9 cellular contexts compared by ENCODE assay signal in genomic region chr4:41661447-41662076, GRCh38.
A peak's percentile ranks its signal among the peaks of the same experiment; 100 is the strongest.
DNase-seq lines count a peak whose midpoint lies in the region; ATAC-seq and TF ChIP-seq lines count a peak whose summit lies in the region.
"Had no signal": no experiment of that assay in that cellular context is flagged by ENCODE, and none has a peak within 500 bp of the region (broad histone marks: within the 10 kb centered on the region; RNA-seq: fewer than 3 reads in every experiment).

No MANE protein-coding gene starts in this region.

- H3K9me3 ChIP-seq in neural progenitor cell (ENCODE audit: low read depth), result no peaks in the 10 kb centered on the region
- H3K9me3 ChIP-seq: BLaER1 had no signal

- no peaks in the 10 kb centered on the region for H3K79me2 ChIP-seq in neural progenitor cell (ENCODE audit: low read depth)

- H3K27me3 Mint-ChIP-seq in HFFc6 (ENCODE audit: insufficient read depth) (peaks cover 7% of the 10 kb centered on the region; the same call in 1 of the 2 replicates), neural progenitor cell (ENCODE audit: insufficient read depth, low read depth) (peaks cover 4% of the 10 kb centered on the region)
- no peaks in the 10 kb centered on the region for H3K27me3 Mint-ChIP-seq in activated CD4-positive, alpha-beta memory T cell treated with anti-CD3 and anti-CD28 coated beads, Interleukin-2, amount 10 ng/mL, durations not matched to agents 7 days and 5 days

- H4K20me1 ChIP-seq in neural progenitor cell (ENCODE audit: low read depth), result no peaks in the 10 kb centered on the region
- H4K20me1 ChIP-seq: BLaER1 had no signal

- DNase-seq in DMS79 treated with DMSO at 0.1 percent for 48 hours (lab: John Stamatoyannopoulos, UW) (peak; percentile 24), DMS79 (lab: John Stamatoyannopoulos, UW) (no peak), HFFc6 (peak; percentile 48), NCI-H345 (lab: John Stamatoyannopoulos, UW) (peak; percentile 29), fibroblast of mammary gland (ENCODE audit: low read depth) (peak; percentile 48), neural progenitor cell (ENCODE audit: low spot score) (peak; percentile 58)
- DNase-seq in activated CD4-positive, alpha-beta memory T cell treated with anti-CD3 and anti-CD28 coated beads, Interleukin-2, amount 10 ng/mL, durations not matched to agents 7 days and 5 days, result peak; percentile 41

- no peaks in the 10 kb centered on the region for H3K27me3 ChIP-seq in neural progenitor cell
- H3K27me3 ChIP-seq: BLaER1 had no signal

- H2AFZ ChIP-seq in neural progenitor cell (replicated peaks), result no peak overlapping the region

- no peak overlapping the region for H3K27ac ChIP-seq in neural progenitor cell
- H3K27ac ChIP-seq: BLaER1 had no signal

- POLR2A ChIA-PET in activated CD4-positive, alpha-beta memory T cell treated with anti-CD3 and anti-CD28 coated beads, Interleukin-2, amount 10 ng/mL, durations not matched to agents 7 days and 5 days (lab: Charles Lee), result no interaction called here

- H3K9me3 Mint-ChIP-seq in HFFc6 (no peaks in the 10 kb centered on the region), neural progenitor cell (no peaks in the 10 kb centered on the region)
- H3K9me3 Mint-ChIP-seq in activated CD4-positive, alpha-beta memory T cell treated with anti-CD3 and anti-CD28 coated beads, Interleukin-2, amount 10 ng/mL, durations not matched to agents 7 days and 5 days, result no peaks in the 10 kb centered on the region

- CTCF ChIA-PET in activated CD4-positive, alpha-beta memory T cell treated with anti-CD3 and anti-CD28 coated beads, Interleukin-2, amount 10 ng/mL, durations not matched to agents 7 days and 5 days (lab: Charles Lee), result interaction anchor here (0.7 to 4.1 kb wide), 7 partner anchors 10 to 685 kb away, joined by 3 to 57 read pairs (median 4); no protein-coding TSS in a partner anchor

- no peak overlapping the region for H3K4me3 Mint-ChIP-seq in HFFc6
- no peak overlapping the region for H3K4me3 Mint-ChIP-seq in activated CD4-positive, alpha-beta memory T cell treated with anti-CD3 and anti-CD28 coated beads, Interleukin-2, amount 10 ng/mL, durations not matched to agents 7 days and 5 days
- no peak overlapping the region for H3K4me3 Mint-ChIP-seq in neural progenitor cell

- no peaks in the 10 kb centered on the region for H3F3A ChIP-seq in neural progenitor cell (ENCODE audit: low read depth)

- no peaks in the 10 kb centered on the region; the same call in 1 of the 2 replicates for H3K36me3 Mint-ChIP-seq in HFFc6 (ENCODE audit: low read depth)
- no peaks in the 10 kb centered on the region for H3K36me3 Mint-ChIP-seq in activated CD4-positive, alpha-beta memory T cell treated with anti-CD3 and anti-CD28 coated beads, Interleukin-2, amount 10 ng/mL, durations not matched to agents 7 days and 5 days (ENCODE audit: low read depth)
- no peaks in the 10 kb centered on the region for H3K36me3 Mint-ChIP-seq in neural progenitor cell

- H3K27ac Mint-ChIP-seq in HFFc6 (no peak overlapping the region), neural progenitor cell (no peak overlapping the region)
- no peak overlapping the region for H3K27ac Mint-ChIP-seq in activated CD4-positive, alpha-beta memory T cell treated with anti-CD3 and anti-CD28 coated beads, Interleukin-2, amount 10 ng/mL, durations not matched to agents 7 days and 5 days

- no peak overlapping the region for H3K4me2 ChIP-seq in neural progenitor cell
- H3K4me2 ChIP-seq: BLaER1 had no signal

- H3K36me3 ChIP-seq in neural progenitor cell, result no peaks in the 10 kb centered on the region
- H3K36me3 ChIP-seq: BLaER1 had no signal

- H3K9ac ChIP-seq in neural progenitor cell, result no peak overlapping the region
- H3K9ac ChIP-seq: BLaER1 had no signal

- no peak overlapping the region for H3K4me3 ChIP-seq in fibroblast of mammary gland (ENCODE audit: control insufficient read depth, low read depth, low read length)
- H3K4me3 ChIP-seq in neural progenitor cell, result no peak overlapping the region
- H3K4me3 ChIP-seq: BLaER1 had no signal

- no peaks in the 10 kb centered on the region for H3K4me1 ChIP-seq in neural progenitor cell
- H3K4me1 ChIP-seq: BLaER1 had no signal

- TF ChIP-seq CTCF in HFFc6 (IDR thresholded peaks at IDR 0.05) (peak; percentile 97), fibroblast of mammary gland (conservative IDR thresholded peaks at IDR 0.05; ENCODE audit: control insufficient read depth, insufficient read depth, low read depth, low read length) (peak; percentile 95), neural progenitor cell (IDR thresholded peaks at IDR 0.05) (peak; percentile 97)

- no peak for ATAC-seq in HG02938 (IDR thresholded peaks at IDR 0.05; ENCODE audit: unreplicated experiment)

- H3K4me1 Mint-ChIP-seq in HFFc6 (ENCODE audit: low read depth) (peaks cover 56% of the 10 kb centered on the region; the same call in 1 of the 2 replicates), neural progenitor cell (no peaks in the 10 kb centered on the region)
- H3K4me1 Mint-ChIP-seq in activated CD4-positive, alpha-beta memory T cell treated with anti-CD3 and anti-CD28 coated beads, Interleukin-2, amount 10 ng/mL, durations not matched to agents 7 days and 5 days, result no peaks in the 10 kb centered on the region
